ENCODE assay signal across 24 cellular contexts in the genomic region with DNA sequence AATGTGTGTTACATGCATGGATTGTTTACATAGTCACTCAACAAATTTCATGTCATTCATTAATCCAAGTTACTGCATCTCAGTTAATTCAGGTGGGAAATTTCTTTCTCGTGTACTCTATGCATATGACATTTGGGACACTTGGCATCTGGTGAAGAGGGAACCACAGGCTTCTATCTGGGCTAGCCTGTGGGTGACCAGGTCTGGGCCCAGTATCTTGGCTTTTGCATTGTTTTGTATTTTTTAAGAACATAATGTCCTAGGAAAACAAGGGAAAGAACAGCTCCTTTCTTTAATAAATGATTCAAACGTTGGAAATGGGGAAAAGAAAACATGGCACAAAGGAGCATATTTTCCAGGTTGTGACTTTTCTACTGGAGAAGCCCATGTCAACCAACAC.
"Had no signal": no experiment of that assay in that cellular context is flagged by ENCODE, and none has a peak within 500 bp of the region (broad histone marks: within the 10 kb centered on the region; RNA-seq: fewer than 3 reads in every experiment).

No MANE protein-coding gene starts in this region.

- H3K36me3 ChIP-seq: colonic mucosa, esophagus muscularis mucosa, esophagus squamous epithelium, gastrocnemius medialis, gastroesophageal sphincter, heart left ventricle, heart right ventricle had no signal

- H3K4me3 Mint-ChIP-seq: dendritic cell treated with granulocyte-macrophage colony-stimulating factor and Interleukin-4, amounts not matched to agents 40 ng/mL and 50 ng/mL, for 4 days; effector memory CD8-positive, alpha-beta T cell; endodermal cell had no signal

- H3K27me3 Mint-ChIP-seq: dendritic cell treated with granulocyte-macrophage colony-stimulating factor and Interleukin-4, amounts not matched to agents 40 ng/mL and 50 ng/mL, for 4 days; effector memory CD8-positive, alpha-beta T cell had no signal

- H3K27me3 ChIP-seq: colonic mucosa, dorsolateral prefrontal cortex, esophagus muscularis mucosa, esophagus squamous epithelium, foreskin keratinocyte, gastrocnemius medialis, gastroesophageal sphincter, heart right ventricle had no signal

- DNase-seq: colonic mucosa; cortex of kidney; dermis blood vessel endothelial cell; dorsolateral prefrontal cortex; effector CD4-positive, alpha-beta T cell; effector CD8-positive, alpha-beta T cell; effector memory CD4-positive, alpha-beta T cell; effector memory CD8-positive, alpha-beta T cell; endodermal cell; erythroblast; esophagus squamous epithelium; foreskin fibroblast; foreskin keratinocyte; foreskin melanocyte; head of caudate nucleus; heart left ventricle; heart right ventricle had no signal

- H3K27ac Mint-ChIP-seq: dendritic cell treated with granulocyte-macrophage colony-stimulating factor and Interleukin-4, amounts not matched to agents 40 ng/mL and 50 ng/mL, for 4 days; effector memory CD8-positive, alpha-beta T cell; endodermal cell had no signal

- H3K4me1 ChIP-seq: colonic mucosa, gastrocnemius medialis, heart left ventricle, heart right ventricle had no signal

- H3K4me3 ChIP-seq: colonic mucosa, coronary artery, dorsolateral prefrontal cortex, esophagus muscularis mucosa, esophagus squamous epithelium, gastrocnemius medialis, gastroesophageal sphincter, heart left ventricle, heart right ventricle had no signal

- H3K9me3 Mint-ChIP-seq: dendritic cell treated with granulocyte-macrophage colony-stimulating factor and Interleukin-4, amounts not matched to agents 40 ng/mL and 50 ng/mL, for 4 days; effector memory CD8-positive, alpha-beta T cell; endodermal cell had no signal

- H3K9me3 ChIP-seq: colonic mucosa, esophagus muscularis mucosa, esophagus squamous epithelium, gastrocnemius medialis, gastroesophageal sphincter, heart left ventricle, heart right ventricle had no signal

- ATAC-seq: effector memory CD8-positive, alpha-beta T cell; esophagus mucosa; foreskin keratinocyte; gastroesophageal sphincter; heart left ventricle; heart right ventricle had no signal

- H3K27ac ChIP-seq: colonic mucosa, coronary artery, dorsolateral prefrontal cortex, epithelial cell of prostate, esophagus muscularis mucosa, esophagus squamous epithelium, foreskin keratinocyte, gastroesophageal sphincter, heart left ventricle, heart right ventricle had no signal
